In the genomic region with DNA sequence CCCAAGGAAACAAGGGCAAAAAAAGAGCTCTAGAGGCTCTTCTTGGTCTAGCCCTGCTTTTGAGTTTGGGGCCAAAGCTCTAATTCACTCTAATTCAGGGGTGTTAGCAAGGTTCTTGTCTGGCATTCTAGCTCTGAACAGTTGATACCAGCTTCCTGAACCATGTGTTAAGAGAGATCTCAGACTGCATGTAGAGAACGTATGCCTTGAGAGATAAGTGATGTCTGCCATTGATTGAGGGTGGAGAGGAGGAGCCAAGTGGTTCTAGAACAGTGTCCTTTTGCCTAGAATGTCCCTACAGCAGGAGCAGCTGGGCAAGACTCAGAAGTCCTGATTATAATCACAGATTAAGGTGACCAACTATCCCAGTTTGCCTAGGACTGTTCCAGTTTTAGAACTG, we compare ENCODE assay signal across 21 cellular contexts.
"Had no signal": no experiment of that assay in that cellular context is flagged by ENCODE, and none has a peak within 500 bp of the region (broad histone marks: within the 10 kb centered on the region; RNA-seq: fewer than 3 reads in every experiment).

No MANE protein-coding gene starts in this region.

- H3K9me3 ChIP-seq: body of pancreas, colonic mucosa, mucosa of descending colon, neutrophil, sigmoid colon, tibial artery had no signal

- H3K9me3 Mint-ChIP-seq: activated CD4-positive, alpha-beta T cell treated with anti-CD3 and anti-CD28 coated beads, Interleukin-2, amount 10 ng/mL, durations not matched to agents 7 days and 5 days; activated naive CD4-positive, alpha-beta T cell treated with anti-CD3 and anti-CD28 coated beads for 36 hours; activated T-cell treated with anti-CD3 and anti-CD28 coated beads, Interleukin-2, amount 50 U/mL, for 4 hours; endodermal cell; memory B cell had no signal

- H3K27ac ChIP-seq: body of pancreas, colonic mucosa, epithelial cell of prostate, neutrophil, sigmoid colon, tibial artery had no signal

- H3K36me3 Mint-ChIP-seq: memory B cell; naive thymus-derived CD4-positive, alpha-beta T cell had no signal

- H3K4me3 Mint-ChIP-seq: activated CD4-positive, alpha-beta T cell treated with anti-CD3 and anti-CD28 coated beads, Interleukin-2, amount 10 ng/mL, durations not matched to agents 7 days and 5 days; activated CD8-positive, alpha-beta T cell treated with anti-CD3 and anti-CD28 coated beads, Interleukin-2, amount 10 ng/mL, durations not matched to agents 7 days and 5 days; activated naive CD4-positive, alpha-beta T cell treated with anti-CD3 and anti-CD28 coated beads for 36 hours; activated T-cell treated with anti-CD3 and anti-CD28 coated beads, Interleukin-2, amount 50 U/mL, for 4 hours; endodermal cell; memory B cell; naive thymus-derived CD4-positive, alpha-beta T cell had no signal

- ATAC-seq: activated T-cell treated with anti-CD3 and anti-CD28 coated beads, Interleukin-2, amount 50 U/mL, for 4 hours; naive thymus-derived CD4-positive, alpha-beta T cell had no signal

- H3K27me3 Mint-ChIP-seq: activated CD4-positive, alpha-beta T cell treated with anti-CD3 and anti-CD28 coated beads, Interleukin-2, amount 10 ng/mL, durations not matched to agents 7 days and 5 days; memory B cell had no signal

- H3K4me3 ChIP-seq: body of pancreas, colonic mucosa, mucosa of descending colon, sigmoid colon, tibial artery had no signal

- H3K27ac Mint-ChIP-seq: activated CD4-positive, alpha-beta T cell treated with anti-CD3 and anti-CD28 coated beads, Interleukin-2, amount 10 ng/mL, durations not matched to agents 7 days and 5 days; activated CD8-positive, alpha-beta T cell treated with anti-CD3 and anti-CD28 coated beads, Interleukin-2, amount 10 ng/mL, durations not matched to agents 7 days and 5 days; activated naive CD4-positive, alpha-beta T cell treated with anti-CD3 and anti-CD28 coated beads for 36 hours; memory B cell; naive thymus-derived CD4-positive, alpha-beta T cell had no signal

- DNase-seq: activated CD4-positive, alpha-beta T cell treated with anti-CD3 and anti-CD28 coated beads, Interleukin-2, amount 10 ng/mL, durations not matched to agents 7 days and 5 days; activated CD8-positive, alpha-beta T cell treated with anti-CD3 and anti-CD28 coated beads, Interleukin-2, amount 10 ng/mL, durations not matched to agents 7 days and 5 days; activated naive CD4-positive, alpha-beta T cell treated with anti-CD3 and anti-CD28 coated beads for 36 hours; activated T-cell treated with anti-CD3 and anti-CD28 coated beads, Interleukin-2, amount 50 U/mL, for 4 hours; central memory CD4-positive, alpha-beta T cell; foreskin melanocyte; left ventricle myocardium superior; sigmoid colon; stimulated activated CD4-positive, alpha-beta T cell treated with anti-CD3 and anti-CD28 coated beads, Interleukin-1b, Interleukin-23, amount 100 ng/mL, for 48 hours; stimulated activated CD8-positive, alpha-beta memory T cell treated with anti-CD3 and anti-CD28 coated beads, Interleukin-4, amount 100 ng/mL, for 48 hours; stimulated activated naive CD4-positive, alpha-beta T cell treated with Interleukin-2 at 50 U/mL for 16 hours; T-helper 2 cell; tibial artery had no signal

- H3K36me3 ChIP-seq: colonic mucosa, neutrophil, sigmoid colon, tibial artery had no signal

- H3K27me3 ChIP-seq: body of pancreas, colonic mucosa, neutrophil, sigmoid colon, tibial artery had no signal
